Comparison of ENCODE assay signal across 9 cellular contexts in the genomic region with DNA sequence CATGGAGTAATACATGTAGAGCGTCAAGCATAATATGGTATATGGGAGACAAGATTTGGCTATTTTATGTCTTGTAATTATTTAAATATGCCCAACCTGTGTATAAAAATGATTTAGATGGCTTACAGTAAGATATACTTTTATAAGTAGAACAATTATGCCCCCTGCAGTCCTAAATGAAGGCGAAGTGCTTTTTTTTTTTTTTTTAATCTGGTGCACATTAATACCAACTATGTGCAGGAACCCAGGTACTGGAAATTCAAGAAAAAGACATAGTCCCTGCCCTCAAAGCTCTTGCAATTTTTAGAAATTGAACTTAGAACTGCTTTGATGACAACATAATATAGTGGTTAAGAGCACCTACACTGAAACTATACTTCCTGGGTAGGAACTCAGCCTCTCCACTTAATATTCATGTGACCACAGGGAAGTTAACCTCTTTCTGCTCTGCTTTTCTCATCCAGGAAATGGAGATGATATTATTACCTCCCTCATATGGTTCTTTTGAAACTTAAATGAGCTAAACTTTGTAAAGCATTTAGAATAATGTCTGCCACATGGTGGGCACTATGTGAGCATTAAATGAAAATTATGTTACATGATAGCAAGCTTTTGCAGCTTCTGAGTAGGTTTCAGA. TPM values are rescaled to one million over a fixed set of nuclear protein-coding genes. Genes with fewer than 3 reads are reported as not detected.
DNase-seq lines count a peak whose midpoint lies in the region; ATAC-seq, FAIRE-seq and TF ChIP-seq lines count a peak whose summit lies in the region.
"Had no signal": no experiment of that assay in that cellular context is flagged by ENCODE, and none has a peak within 500 bp of the region (broad histone marks: within the 10 kb centered on the region; RNA-seq: fewer than 3 reads in every experiment).

No MANE protein-coding gene starts in this region.

- DNase-seq in NCI-H2196 (lab: John Stamatoyannopoulos, UW; ENCODE audit: unreplicated experiment) (peak; percentile 11), NCI-H2196 treated with DMSO at 0.1 percent for 48 hours (lab: John Stamatoyannopoulos, UW; ENCODE audit: unreplicated experiment) (no peak), NCI-H748 (lab: John Stamatoyannopoulos, UW; ENCODE audit: unreplicated experiment) (peak; percentile 25), epithelial cell of esophagus (ENCODE audit: low read depth) (peak; percentile 20), small intestine (peak; percentile 14), occipital lobe (lab: John Stamatoyannopoulos, UW) (no peak)

- no peak for ATAC-seq in HG02763 (IDR thresholded peaks at IDR 0.05; ENCODE audit: unreplicated experiment)
- ATAC-seq in activated CD4-positive, CD25-positive, alpha-beta regulatory T cell treated with anti-CD3 and anti-CD28 coated beads, Interleukin-2, amount 50 U/mL, for 24 hours, result no peak

- H3K36me3 ChIP-seq in small intestine (ENCODE audit: control insufficient read depth in 2 of 2, insufficient read depth in 2 of 2, low read length in 2 of 2), result no peaks in the 10 kb centered on the region
- H3K36me3 ChIP-seq: SJSA1 had no signal

- no peaks in the 10 kb centered on the region for H3K27me3 ChIP-seq in small intestine (ENCODE audit: control insufficient read depth in 2 of 2, insufficient read depth in 2 of 2, low read length in 2 of 2)
- H3K27me3 ChIP-seq: SJSA1 had no signal

- H3K4me1 ChIP-seq in small intestine (ENCODE audit: control insufficient read depth in 2 of 2, insufficient read depth in 1 of 2, low read depth in 1 of 2, low read length in 1 of 2), result no peaks in the 10 kb centered on the region
- H3K4me1 ChIP-seq: SJSA1 had no signal

- no peak for FAIRE-seq in small intestine (lab: Jason Lieb, UNC)

- H3K4me3 ChIP-seq in epithelial cell of esophagus (ENCODE audit: low read length), result no peak overlapping the region
- H3K4me3 ChIP-seq in small intestine (ENCODE audit: low read depth in 1 of 2, low read length in 2 of 2), result no peak overlapping the region
- H3K4me3 ChIP-seq: SJSA1 had no signal

- H3K9me3 ChIP-seq in small intestine (ENCODE audit: control insufficient read depth, low read depth), result no peaks in the 10 kb centered on the region
- H3K9me3 ChIP-seq: SJSA1 had no signal

- no peak overlapping the region for H3K27ac ChIP-seq in small intestine (ENCODE audit: low read depth in 1 of 2, low read length in 1 of 2)
- H3K27ac ChIP-seq: SJSA1 had no signal

- 81 to 90% (median 83%) methylated on average over 2 of the region's 2 CpGs for WGBS in small intestine, 3 donors

- peak; percentile 18 for TF ChIP-seq CTCF in epithelial cell of esophagus (IDR thresholded peaks at IDR 0.05; ENCODE audit: insufficient read depth, low read depth, low read length, missing control alignments)

RNA-seq across cellular contexts. Expression of a gene that starts 38.1 kb away (rescaled TPM):
- 10 to 100 TPM; 27.2 to 51.0 (median 40.3) TPM for polyA plus RNA-seq in small intestine
- total RNA-seq in occipital lobe, result 99.5 TPM

Comparison
In these comparisons a context has a peak if more than half of its experiments do, and no peak if none do; other contexts are left out.
1. DNase-seq: peak in NCI-H2196 (single experiment), NCI-H748 (single experiment), epithelial cell of esophagus (single experiment) and small intestine (single experiment); none in NCI-H2196 treated with DMSO at 0.1 percent for 48 hours (single experiment) and occipital lobe (single experiment).